In genomic region chr6:108897371-108897770, GRCh38 we compare ENCODE assay signal across 1 cellular context.
TF ChIP-seq lines count a peak whose summit lies in the region.

No MANE protein-coding gene starts in this region.

TF ChIP-seq in WTC11, 78 proteins besides CTCF, POLR2A, EP300 and RAD21 (continued from another document):
- no peak for TF ChIP-seq ZSCAN18 (CRISPR knock-in tag; IDR thresholded peaks at IDR 0.05)
- no peak for TF ChIP-seq TP53 (CRISPR knock-in tag; IDR thresholded peaks at IDR 0.05)
- TF ChIP-seq RELA (CRISPR knock-in tag; IDR thresholded peaks at IDR 0.05; ENCODE audit: borderline replicate concordance) = no peak
- no peak for TF ChIP-seq MAX (CRISPR knock-in tag; IDR thresholded peaks at IDR 0.05)
